ENCODE assay signal across 18 cellular contexts in genomic region chr4:100949350-100949935, GRCh38.
DNase-seq lines count a peak whose midpoint lies in the region; ATAC-seq and TF ChIP-seq lines count a peak whose summit lies in the region.
"Had no signal": no experiment of that assay in that cellular context is flagged by ENCODE, and none has a peak within 500 bp of the region (broad histone marks: within the 10 kb centered on the region; RNA-seq: fewer than 3 reads in every experiment).

No MANE protein-coding gene starts in this region.

- H3K4me3 ChIP-seq in AG10803 (ENCODE audit: low read length), result no peak overlapping the region

- intact Hi-C loops in left colon (cut with DNase I, micrococcal nuclease), result no loop called here

- ATAC-seq in left colon (peak; percentile 68), HG03159 (IDR thresholded peaks at IDR 0.05; ENCODE audit: unreplicated experiment) (no peak)

- peak; percentile 12 for DNase-seq in AG10803 (ENCODE audit: low read depth)
- peak; percentile 64 for DNase-seq in HCEC 1CT
- peak; percentile 5 for DNase-seq in epithelial cell of prostate (ENCODE audit: low read depth, low spot score)
- DNase-seq in left colon, result no peak
- no peak for DNase-seq in hypothalamus (lab: John Stamatoyannopoulos, UW)
- no peak for DNase-seq in activated T-cell treated with anti-CD3 and anti-CD28 coated beads, Interleukin-2, amount 50 U/mL, for 1 hour
- DNase-seq in HuH-7.5 (ENCODE audit: low spot score), result no peak
- DNase-seq: AML-193; Calu3; CD4-positive, CD25-positive, alpha-beta regulatory T cell; GF-D8; KBM-7; NCI-H1092; NCI-H1694; NCI-H2171; NCI-H446 treated with DMSO at 0.1 percent for 48 hours; SHP77 treated with DMSO at 0.1 percent for 48 hours had no signal

- no peak overlapping the region for H3K27ac ChIP-seq in epithelial cell of prostate

- TF ChIP-seq CTCF in AG10803 (conservative IDR thresholded peaks at IDR 0.05; ENCODE audit: low read length), result no peak

Comparison
In these comparisons a context has a peak if more than half of its experiments do, and no peak if none do; other contexts are left out.
1. DNase-seq: peak in AG10803 (single experiment), HCEC 1CT (single experiment) and epithelial cell of prostate (single experiment); none in left colon (0 of 2), hypothalamus (0 of 51), activated T-cell treated with anti-CD3 and anti-CD28 coated beads, Interleukin-2, amount 50 U/mL, for 1 hour (single experiment) and HuH-7.5 (single experiment).